In the genomic region with DNA sequence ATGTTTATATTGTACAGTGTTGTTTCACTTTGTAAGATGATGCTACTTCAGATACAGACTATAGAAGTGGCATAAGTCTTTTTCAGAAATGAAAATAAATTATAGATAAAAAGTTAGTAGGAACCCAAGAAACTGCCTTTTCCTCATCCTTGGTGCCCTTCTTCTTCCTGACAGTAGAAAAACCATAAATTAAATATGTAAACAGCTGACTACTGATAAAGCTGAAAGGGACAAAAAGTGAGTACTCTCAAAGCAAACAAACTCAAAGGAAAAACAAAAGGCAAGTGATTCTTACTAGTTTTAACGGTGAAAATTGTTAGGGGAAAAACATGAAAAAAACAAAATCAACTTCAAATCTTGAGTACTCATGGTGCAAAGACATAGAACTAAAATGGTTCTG, we compare ENCODE assay signal across 1 cellular context.
TF ChIP-seq lines count a peak whose summit lies in the region.

No MANE protein-coding gene starts in this region.

TF ChIP-seq in IMR-90, 13 proteins besides CTCF, POLR2A, EP300 and RAD21:
- no peak for TF ChIP-seq NFE2L2 (IDR thresholded peaks at IDR 0.05; ENCODE audit: low read depth, low read length)
- TF ChIP-seq MAFK (IDR thresholded peaks at IDR 0.05; ENCODE audit: low read depth, low read length), result no peak
- no peak for TF ChIP-seq CHD1 (IDR thresholded peaks at IDR 0.05; ENCODE audit: low read depth, low read length)
- TF ChIP-seq RCOR1 (IDR thresholded peaks at IDR 0.05; ENCODE audit: insufficient replicate concordance, low read length), result no peak
- TF ChIP-seq MXI1 (IDR thresholded peaks at IDR 0.05; ENCODE audit: borderline replicate concordance, low read depth, low read length), result no peak
- no peak for TF ChIP-seq CEBPB (IDR thresholded peaks at IDR 0.05; ENCODE audit: low read depth, low read length)
- TF ChIP-seq MAZ (IDR thresholded peaks at IDR 0.05; ENCODE audit: borderline replicate concordance, low read depth, low read length), result no peak
- TF ChIP-seq FOS (IDR thresholded peaks at IDR 0.05; ENCODE audit: low read depth, low read length), result no peak
- TF ChIP-seq SMC3 (IDR thresholded peaks at IDR 0.05; ENCODE audit: low read depth, low read length), result no peak
- TF ChIP-seq RFX5 (IDR thresholded peaks at IDR 0.05; ENCODE audit: low read depth, low read length), result no peak
- TF ChIP-seq, protein P1, sequence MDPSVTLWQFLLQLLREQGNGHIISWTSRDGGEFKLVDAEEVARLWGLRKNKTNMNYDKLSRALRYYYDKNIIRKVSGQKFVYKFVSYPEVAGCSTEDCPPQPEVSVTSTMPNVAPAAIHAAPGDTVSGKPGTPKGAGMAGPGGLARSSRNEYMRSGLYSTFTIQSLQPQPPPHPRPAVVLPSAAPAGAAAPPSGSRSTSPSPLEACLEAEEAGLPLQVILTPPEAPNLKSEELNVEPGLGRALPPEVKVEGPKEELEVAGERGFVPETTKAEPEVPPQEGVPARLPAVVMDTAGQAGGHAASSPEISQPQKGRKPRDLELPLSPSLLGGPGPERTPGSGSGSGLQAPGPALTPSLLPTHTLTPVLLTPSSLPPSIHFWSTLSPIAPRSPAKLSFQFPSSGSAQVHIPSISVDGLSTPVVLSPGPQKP (IDR thresholded peaks at IDR 0.05; ENCODE audit: borderline replicate concordance, low read depth, low read length), result no peak
- TF ChIP-seq BHLHE40 (IDR thresholded peaks at IDR 0.05; ENCODE audit: low read depth, low read length), result no peak
